ENCODE assay signal across 9 cellular contexts in the genomic region with DNA sequence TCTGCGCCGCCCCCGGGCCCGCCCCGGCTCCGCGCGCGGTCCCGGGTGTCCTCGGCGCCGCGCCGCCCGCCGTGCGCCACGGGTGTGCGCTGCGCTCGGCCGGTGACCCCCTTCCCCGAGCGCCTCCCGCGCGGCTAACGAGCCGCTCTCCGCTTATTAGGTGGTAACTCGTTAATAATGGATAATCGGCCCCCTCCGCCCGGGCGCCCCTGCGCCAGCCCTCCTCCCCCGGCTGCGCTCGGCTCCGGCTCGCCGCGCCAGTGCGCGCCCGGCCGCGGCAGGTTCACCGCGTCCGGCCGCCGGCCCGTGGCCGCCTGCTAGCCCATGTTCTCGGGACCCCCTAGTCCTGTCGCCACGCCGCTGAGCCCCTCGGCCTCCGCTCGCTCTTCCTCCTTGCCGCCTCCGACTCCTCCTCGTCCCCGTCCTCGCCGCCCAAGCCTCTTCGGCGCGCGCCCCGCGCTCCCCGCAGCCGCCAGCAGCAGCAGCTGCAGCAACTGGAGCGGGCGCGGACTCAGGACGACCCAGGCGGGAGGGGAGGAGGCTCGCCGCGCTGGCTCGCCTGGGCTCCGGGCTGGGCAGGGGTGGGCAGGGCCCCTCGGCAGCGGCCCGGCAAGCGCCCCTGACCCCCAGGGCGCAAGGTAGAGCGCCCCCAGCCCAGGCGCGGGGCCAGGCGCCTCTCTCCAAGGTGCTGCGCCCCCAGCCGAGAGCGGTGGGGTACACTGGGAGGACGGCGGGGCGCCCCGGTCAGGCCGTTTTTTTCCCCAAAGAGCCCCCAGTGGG. TPM values are rescaled to one million over a fixed set of nuclear protein-coding genes. Genes with fewer than 3 reads are reported as not detected.
A peak's percentile ranks its signal among the peaks of the same experiment; 100 is the strongest.
DNase-seq lines count a peak whose midpoint lies in the region; ATAC-seq and TF ChIP-seq lines count a peak whose summit lies in the region.
"Had no signal": no experiment of that assay in that cellular context is flagged by ENCODE, and none has a peak within 500 bp of the region (broad histone marks: within the 10 kb centered on the region; RNA-seq: fewer than 3 reads in every experiment).

No MANE protein-coding gene starts in this region.

- H3K4me3 ChIP-seq in Caco-2 (ENCODE audit: low read depth, low read length) (peak overlapping the region; percentile 77), breast epithelium (peak overlapping the region; percentile 54 to 76 (median 62)), tibial nerve (peak overlapping the region; percentile 19 to 61 (median 28))

- H3K27ac ChIP-seq in breast epithelium (no peak overlapping the region), tibial nerve (peak overlapping the region in 1 of 4 donors; percentile 28)
- H3K27ac ChIP-seq: left lung had no signal

- intact Hi-C loops in Caco-2 (cut with micrococcal nuclease; ENCODE audit: unreplicated experiment) = loop anchor here (1.0 kb wide), 1 partner anchor 51 kb away; no protein-coding TSS in a partner anchor
- intact Hi-C loops in breast epithelium (cut with DNase I; ENCODE audit: low total_unique reads) = loop anchor here (5.0 to 10.0 kb wide), 2 partner anchors 473 to 1639 kb away; no protein-coding TSS in a partner anchor

- POLR2A ChIA-PET in Caco-2 (lab: Charles Lee) = interaction anchor here (0.6 kb wide), 1 partner anchor 123 kb away, joined by 3 read pairs; no protein-coding TSS in a partner anchor

- H3K27ac Mint-ChIP-seq in Caco-2 (ENCODE audit: unreplicated experiment) = no peak overlapping the region

- H3K4me1 Mint-ChIP-seq in Caco-2 (ENCODE audit: low read depth, unreplicated experiment) = peaks cover 13% of the 10 kb centered on the region

- TF ChIP-seq CTCF in Caco-2 (IDR thresholded peaks at IDR 0.05; ENCODE audit: insufficient read depth in 1 of 2, low read depth in 1 of 2, low read length in 1 of 2, severe bottlenecking in 1 of 2, unreplicated experiment in 1 of 2) = no peak
- no peak for TF ChIP-seq CTCF in breast epithelium (IDR thresholded peaks at IDR 0.05)
- no peak for TF ChIP-seq CTCF in tibial nerve (IDR thresholded peaks at IDR 0.05)

- H3K27me3 Mint-ChIP-seq in Caco-2 (ENCODE audit: insufficient read depth, unreplicated experiment) = peaks cover 3% of the 10 kb centered on the region

- peak overlapping the region; percentile 81 for H3K4me3 Mint-ChIP-seq in Caco-2 (ENCODE audit: unreplicated experiment)

- no TSS peak for BruUV-seq in Caco-2 (replicated peaks; lab: Mats Ljungman, UMichigan)

- H3K4me1 ChIP-seq in Caco-2 = peaks cover 10% of the 10 kb centered on the region
- no peaks in the 10 kb centered on the region for H3K4me1 ChIP-seq in breast epithelium
- peaks cover 0 to 41% (median 0%) of the 10 kb centered on the region in 4 donors for H3K4me1 ChIP-seq in tibial nerve

- H3K9me3 ChIP-seq in Caco-2 (no peaks in the 10 kb centered on the region), breast epithelium (no peaks in the 10 kb centered on the region), tibial nerve (no peaks in the 10 kb centered on the region)
- H3K9me3 ChIP-seq: left lung had no signal

- no peak for TF ChIP-seq EP300 in tibial nerve (IDR thresholded peaks at IDR 0.05)

- no peaks in the 10 kb centered on the region for H3K9me3 Mint-ChIP-seq in Caco-2 (ENCODE audit: unreplicated experiment)

- DNase-seq in Caco-2 (peak in 1 of 2 experiments; percentile 61), LHCN-M2 (ENCODE audit: low read depth) (peak; percentile 64), breast epithelium (ENCODE audit: low spot score in 2 of 2) (no peak), left kidney (ENCODE audit: low read depth, low spot score) (peak; percentile 83), tibial nerve (ENCODE audit: low spot score in 2 of 2) (no peak), SKM-1 (lab: John Stamatoyannopoulos, UW; ENCODE audit: unreplicated experiment) (no peak)

- no peaks in the 10 kb centered on the region for H3K36me3 ChIP-seq in Caco-2 (ENCODE audit: control insufficient read depth, insufficient read depth, low read length)
- H3K36me3 ChIP-seq in breast epithelium = no peaks in the 10 kb centered on the region
- no peaks in the 10 kb centered on the region for H3K36me3 ChIP-seq in tibial nerve
- H3K36me3 ChIP-seq: left lung had no signal

- CTCF ChIA-PET in Caco-2 (lab: Charles Lee) = interaction anchor here (1.0 to 2.1 kb wide), 3 partner anchors 250 to 472 kb away, joined by 3 to 5 read pairs (median 4); no protein-coding TSS in a partner anchor

- peaks cover 6% of the 10 kb centered on the region for H3K36me3 Mint-ChIP-seq in Caco-2 (ENCODE audit: insufficient read depth, unreplicated experiment)

- no peak for ATAC-seq in HG03457 (IDR thresholded peaks at IDR 0.05; ENCODE audit: unreplicated experiment)
- ATAC-seq in GM21381 (IDR thresholded peaks at IDR 0.05; ENCODE audit: unreplicated experiment) = no peak

- no peak for TF ChIP-seq POLR2A in breast epithelium (IDR thresholded peaks at IDR 0.05)
- no peak for TF ChIP-seq POLR2A in tibial nerve (IDR thresholded peaks at IDR 0.05)

- 1 to 2% methylated on average over 54 to 59 of the region's 104 CpGs for WGBS in tibial nerve, 2 donors

- H3K27me3 ChIP-seq in Caco-2 (replicated peaks; ENCODE audit: control insufficient read depth, insufficient read depth, low read length) (peaks cover 2% of the 10 kb centered on the region; the same call in 1 of the 2 replicates), breast epithelium (peaks cover 2 to 38% of the 10 kb centered on the region in 2 donors), tibial nerve (peaks cover 0 to 50% of the 10 kb centered on the region in 2 donors)

RNA-seq across cellular contexts. Expression of a gene that starts 0.6 kb away (rescaled TPM):
- 20.7 and 23.9 TPM in 2 replicates for total RNA-seq in Caco-2 (2022)
- 27.4 and 28.6 TPM in 2 replicates for total RNA-seq in LHCN-M2 (2014; rRNA removed)
- polyA plus RNA-seq in LHCN-M2 (2012) = 29.1 TPM
- 10 to 100 TPM; 13.6 to 37.8 (median 15.1) TPM for total RNA-seq in breast epithelium
- 10 to 100 TPM; 10.2 to 19.9 (median 13.7) TPM for total RNA-seq in tibial nerve

Comparison
In these comparisons a context has a peak if more than half of its experiments do, and no peak if none do; other contexts are left out.
1. DNase-seq: peak in LHCN-M2 (single experiment) and left kidney (single experiment); none in breast epithelium (0 of 2), tibial nerve (0 of 2) and SKM-1 (single experiment).
2. Peak in every context shown above with its lines, with median percentiles within 50 percentile points of each other: H3K4me3 ChIP-seq.